In genomic region chr11:29029452-29029851, GRCh38 we compare ENCODE assay signal across 34 cellular contexts.
"Had no signal": no experiment of that assay in that cellular context is flagged by ENCODE, and none has a peak within 500 bp of the region (broad histone marks: within the 10 kb centered on the region; RNA-seq: fewer than 3 reads in every experiment).

No MANE protein-coding gene starts in this region.

- H3K27me3 ChIP-seq: brain microvascular endothelial cell, foreskin keratinocyte, heart left ventricle, neutrophil, uterus had no signal

- H3K36me3 Mint-ChIP-seq: activated naive CD8-positive, alpha-beta T cell treated with anti-CD3 and anti-CD28 coated beads for 36 hours; naive B cell; type B pancreatic cell had no signal

- ATAC-seq: activated CD4-positive, CD25-positive, alpha-beta regulatory T cell treated with anti-CD3 and anti-CD28 coated beads, Interleukin-2, amount 50 U/mL, for 24 hours; esophagus mucosa; foreskin keratinocyte; heart left ventricle; left colon; sciatic nerve; stimulated activated naive CD8-positive, alpha-beta T cell treated with anti-CD3 and anti-CD28 coated beads, Interleukin-15, Interleukin-2, amounts not matched to agents 100 U/mL and 50 U/mL, for 24 hours had no signal

- H3K4me1 Mint-ChIP-seq: activated naive CD8-positive, alpha-beta T cell treated with anti-CD3 and anti-CD28 coated beads for 36 hours; immature natural killer cell; mesothelial cell of epicardium; naive B cell; nephron progenitor cell had no signal

- H3K9me3 ChIP-seq: neutrophil, uterus had no signal

- H3K36me3 ChIP-seq: brain microvascular endothelial cell, heart left ventricle, neutrophil, thoracic aorta had no signal

- H3K27ac Mint-ChIP-seq: activated naive CD4-positive, alpha-beta T cell treated with anti-CD3 and anti-CD28 coated beads for 36 hours; activated naive CD8-positive, alpha-beta T cell treated with anti-CD3 and anti-CD28 coated beads for 36 hours; activated T-helper 1 cell treated with anti-CD3 and anti-CD28 coated beads, Interleukin-12 subunit alpha, Interleukin-12 subunit beta, Interleukin-2, Interleukin-4 antibody, amounts not matched to agents 30 ng/mL and 10 ng/mL and 1 ng/mL, durations not matched to agents 14 hours and 24 hours and 36 hours; immature natural killer cell; mesothelial cell of epicardium; naive B cell; nephron progenitor cell; progenitor cell of endocrine pancreas; type B pancreatic cell had no signal

- H3K4me1 ChIP-seq: foreskin keratinocyte, heart left ventricle, uterus had no signal

- FAIRE-seq: astrocyte, kidney, TTC549 had no signal

- DNase-seq: activated CD4-positive, alpha-beta T cell treated with anti-CD3 and anti-CD28 coated beads for 48 hours; activated CD4-positive, alpha-beta T cell treated with anti-CD3 and anti-CD28 coated beads, Interleukin-2, amount 50 U/mL, for 48 hours; activated CD8-positive, alpha-beta memory T cell treated with anti-CD3 and anti-CD28 coated beads, Interleukin-2, amount 50 U/mL, for 4 hours; activated effector memory CD4-positive, alpha-beta T cell treated with anti-CD3 and anti-CD28 coated beads, Interleukin-2, amount 50 U/mL, for 16 hours; activated naive CD4-positive, alpha-beta T cell treated with anti-CD3 and anti-CD28 coated beads for 36 hours; activated naive CD8-positive, alpha-beta T cell treated with anti-CD3 and anti-CD28 coated beads for 36 hours; activated T-cell treated with anti-CD3 and anti-CD28 coated beads, Interleukin-2, amount 50 U/mL, for 1 hour; brain microvascular endothelial cell; foreskin keratinocyte; heart left ventricle; hypothalamus; immature natural killer cell; kidney; left colon; naive B cell; nephron progenitor cell; stimulated activated CD4-positive, alpha-beta T cell treated with anti-CD3 and anti-CD28 coated beads, Interleukin-12 subunit alpha, Interleukin-12 subunit beta, amount 100 ng/mL, for 4 hours; stimulated activated CD4-positive, alpha-beta T cell treated with anti-CD3 and anti-CD28 coated beads, Interleukin-4, amount 100 ng/mL, for 1 hour; stimulated activated naive CD8-positive, alpha-beta T cell treated with anti-CD3 and anti-CD28 coated beads, Interleukin-15, Interleukin-2, amounts not matched to agents 100 U/mL and 50 U/mL, for 24 hours; T-helper 9 cell; uterus had no signal

- H3K4me3 Mint-ChIP-seq: activated naive CD4-positive, alpha-beta T cell treated with anti-CD3 and anti-CD28 coated beads for 36 hours; activated naive CD8-positive, alpha-beta T cell treated with anti-CD3 and anti-CD28 coated beads for 36 hours; activated T-helper 1 cell treated with anti-CD3 and anti-CD28 coated beads, Interleukin-12 subunit alpha, Interleukin-12 subunit beta, Interleukin-2, Interleukin-4 antibody, amounts not matched to agents 30 ng/mL and 10 ng/mL and 1 ng/mL, durations not matched to agents 14 hours and 24 hours and 36 hours; immature natural killer cell; mesothelial cell of epicardium; naive B cell; nephron progenitor cell; type B pancreatic cell had no signal

- H3K4me3 ChIP-seq: heart left ventricle, skin epidermis, thoracic aorta, uterus had no signal

- H3K27me3 Mint-ChIP-seq: activated naive CD8-positive, alpha-beta T cell treated with anti-CD3 and anti-CD28 coated beads for 36 hours; naive B cell; progenitor cell of endocrine pancreas; type B pancreatic cell had no signal

- H3K27ac ChIP-seq: brain microvascular endothelial cell, foreskin keratinocyte, heart left ventricle, neutrophil, skin epidermis, thoracic aorta, uterus, VCaP had no signal
